Comparison of ENCODE assay signal across 17 cellular contexts in genomic region chr6:110490110-110490509, GRCh38. TPM values are rescaled to one million over a fixed set of nuclear protein-coding genes. Genes with fewer than 3 reads are reported as not detected.
DNase-seq lines count a peak whose midpoint lies in the region; FAIRE-seq and TF ChIP-seq lines count a peak whose summit lies in the region.
"Had no signal": no experiment of that assay in that cellular context is flagged by ENCODE, and none has a peak within 500 bp of the region (broad histone marks: within the 10 kb centered on the region; RNA-seq: fewer than 3 reads in every experiment).

No MANE protein-coding gene starts in this region.

- H3K4me2 ChIP-seq in neural progenitor cell, result no peak overlapping the region
- H3K4me2 ChIP-seq: A549 had no signal

- DNase-seq in LHCN-M2 (ENCODE audit: low read depth), result peak; percentile 74
- DNase-seq in fibroblast of mammary gland (ENCODE audit: low read depth), result peak; percentile 15
- no peak for DNase-seq in neural progenitor cell (ENCODE audit: low spot score)
- no peak for DNase-seq in RPMI8226
- DNase-seq in frontal cortex (ENCODE audit: low spot score in 2 of 2), result no peak
- DNase-seq in activated naive CD4-positive, alpha-beta T cell treated with anti-CD3 and anti-CD28 coated beads, Interleukin-2, amount 10 ng/mL, durations not matched to agents 7 days and 5 days, result no peak
- DNase-seq: BE2C; CD4-positive, alpha-beta memory T cell; DMS153; DMS79 treated with DMSO at 0.1 percent for 48 hours; EL; HCEC 1CT had no signal

- peaks cover 10% of the 10 kb centered on the region; the same call in 1 of the 2 replicates for H3K4me1 ChIP-seq in HEK293 (ENCODE audit: control insufficient read depth, insufficient read depth, low read length)
- H3K4me1 ChIP-seq in neural progenitor cell, result peaks cover 7% of the 10 kb centered on the region
- H3K4me1 ChIP-seq: A549, BE2C had no signal

- FAIRE-seq in frontal cortex (lab: Jason Lieb, UNC), result no peak
- FAIRE-seq: A549, GM12891 had no signal

- H3K4me3 ChIP-seq in HEK293 (ENCODE audit: low read depth, low read length), result no peak overlapping the region
- no peak overlapping the region for H3K4me3 ChIP-seq in fibroblast of mammary gland (ENCODE audit: control insufficient read depth, low read depth, low read length)
- no peak overlapping the region for H3K4me3 ChIP-seq in neural progenitor cell
- H3K4me3 ChIP-seq: A549 had no signal

- no peak overlapping the region for H3K27ac ChIP-seq in HEK293 (ENCODE audit: extremely low read depth, low read depth, low read length)
- H3K27ac ChIP-seq in neural progenitor cell, result no peak overlapping the region
- H3K27ac ChIP-seq: A549, HL-60 had no signal

- no peaks in the 10 kb centered on the region for H3K27me3 ChIP-seq in neural progenitor cell
- H3K27me3 ChIP-seq: BE2C had no signal

- H3K36me3 ChIP-seq in HEK293 (ENCODE audit: control insufficient read depth in 2 of 2, insufficient read depth in 1 of 2, low read length in 2 of 2), result no peaks in the 10 kb centered on the region
- H3K36me3 ChIP-seq in neural progenitor cell, result no peaks in the 10 kb centered on the region
- H3K36me3 ChIP-seq: BE2C had no signal

- no peaks in the 10 kb centered on the region for H3F3A ChIP-seq in neural progenitor cell (ENCODE audit: low read depth)

- no peak overlapping the region for H3K9ac ChIP-seq in neural progenitor cell

- no peaks in the 10 kb centered on the region for H3K36me3 Mint-ChIP-seq in neural progenitor cell
- H3K36me3 Mint-ChIP-seq in activated naive CD4-positive, alpha-beta T cell treated with anti-CD3 and anti-CD28 coated beads, Interleukin-2, amount 10 ng/mL, durations not matched to agents 7 days and 5 days, result no peaks in the 10 kb centered on the region
- H3K36me3 Mint-ChIP-seq: CD4-positive, alpha-beta memory T cell had no signal

- H2AFZ ChIP-seq in neural progenitor cell (replicated peaks), result peak overlapping the region; percentile 58

- H3K27ac Mint-ChIP-seq in neural progenitor cell, result no peak overlapping the region
- H3K27ac Mint-ChIP-seq in activated naive CD4-positive, alpha-beta T cell treated with anti-CD3 and anti-CD28 coated beads, Interleukin-2, amount 10 ng/mL, durations not matched to agents 7 days and 5 days, result no peak overlapping the region
- H3K27ac Mint-ChIP-seq: CD4-positive, alpha-beta memory T cell had no signal

- peaks cover 3% of the 10 kb centered on the region for H3K27me3 Mint-ChIP-seq in neural progenitor cell (ENCODE audit: insufficient read depth, low read depth)
- peaks cover 34% of the 10 kb centered on the region for H3K27me3 Mint-ChIP-seq in activated naive CD4-positive, alpha-beta T cell treated with anti-CD3 and anti-CD28 coated beads, Interleukin-2, amount 10 ng/mL, durations not matched to agents 7 days and 5 days

- no peaks in the 10 kb centered on the region for H4K20me1 ChIP-seq in neural progenitor cell (ENCODE audit: low read depth)

- H3K4me3 Mint-ChIP-seq in neural progenitor cell, result no peak overlapping the region
- no peak overlapping the region for H3K4me3 Mint-ChIP-seq in activated naive CD4-positive, alpha-beta T cell treated with anti-CD3 and anti-CD28 coated beads, Interleukin-2, amount 10 ng/mL, durations not matched to agents 7 days and 5 days
- H3K4me3 Mint-ChIP-seq: CD4-positive, alpha-beta memory T cell had no signal

- TF ChIP-seq CTCF in HEK293 (tag by site-specific recombination; IDR thresholded peaks at IDR 0.05) (no peak), fibroblast of mammary gland (conservative IDR thresholded peaks at IDR 0.05; ENCODE audit: control insufficient read depth, insufficient read depth, low read depth, low read length) (no peak), neural progenitor cell (IDR thresholded peaks at IDR 0.05) (no peak)

- H3K79me2 ChIP-seq in neural progenitor cell (ENCODE audit: low read depth), result no peaks in the 10 kb centered on the region

- CTCF ChIA-PET in HEK293 (lab: Yijun Ruan, JAX), result interaction anchor here (0.7 to 1.0 kb wide), 2 partner anchors 14 to 99 kb away, joined by 3 read pairs; partner anchors contain the start of gene SLC22A16
- CTCF ChIA-PET in activated naive CD4-positive, alpha-beta T cell treated with anti-CD3 and anti-CD28 coated beads, Interleukin-2, amount 10 ng/mL, durations not matched to agents 7 days and 5 days (lab: Charles Lee), result no interaction called here

- H3K9me3 Mint-ChIP-seq in neural progenitor cell, result no peaks in the 10 kb centered on the region
- no peaks in the 10 kb centered on the region for H3K9me3 Mint-ChIP-seq in activated naive CD4-positive, alpha-beta T cell treated with anti-CD3 and anti-CD28 coated beads, Interleukin-2, amount 10 ng/mL, durations not matched to agents 7 days and 5 days
- H3K9me3 Mint-ChIP-seq: CD4-positive, alpha-beta memory T cell had no signal

- H3K4me1 Mint-ChIP-seq in neural progenitor cell, result peaks cover 11% of the 10 kb centered on the region
- no peaks in the 10 kb centered on the region for H3K4me1 Mint-ChIP-seq in activated naive CD4-positive, alpha-beta T cell treated with anti-CD3 and anti-CD28 coated beads, Interleukin-2, amount 10 ng/mL, durations not matched to agents 7 days and 5 days
- H3K4me1 Mint-ChIP-seq: CD4-positive, alpha-beta memory T cell had no signal

- H3K9me3 ChIP-seq in HEK293 (ENCODE audit: control insufficient read depth, insufficient read depth, low read depth, low read length), result no peaks in the 10 kb centered on the region
- no peaks in the 10 kb centered on the region for H3K9me3 ChIP-seq in neural progenitor cell (ENCODE audit: low read depth)
- H3K9me3 ChIP-seq: A549, BE2C had no signal

- POLR2A ChIA-PET in HEK293 (lab: Yijun Ruan, JAX), result no interaction called here

TF ChIP-seq in HEK293, 187 proteins besides CTCF, POLR2A, EP300 and RAD21:
- TF ChIP-seq IKZF3 (tag by site-specific recombination; IDR thresholded peaks at IDR 0.05), result peak; percentile 48; the same call in 1 of the 2 replicates
- no peak for TF ChIP-seq ZNF138 (tag by site-specific recombination; IDR thresholded peaks at IDR 0.05; ENCODE audit: borderline replicate concordance)

RNA-seq across cellular contexts. Expression of gene SLC22A16, which starts 13.7 kb away (rescaled TPM):
- not detected in 2 replicates for total RNA-seq in LHCN-M2 (2014; rRNA removed)
- not detected for polyA plus RNA-seq in LHCN-M2 (2012)
- total RNA-seq in neural progenitor cell (ENCODE audit: low replicate concordance), result not detected in 2 replicates
- total RNA-seq in frontal cortex, result not detected
- total RNA-seq: CD4-positive, alpha-beta memory T cell; H4 had no signal
- polyA plus RNA-seq: A549; CD4-positive, alpha-beta memory T cell had no signal

Comparison
In these comparisons a context has a peak if more than half of its experiments do, and no peak if none do; other contexts are left out.
1. DNase-seq: peak in LHCN-M2 (single experiment) and fibroblast of mammary gland (single experiment); none in neural progenitor cell (single experiment), RPMI8226 (single experiment), frontal cortex (0 of 2) and activated naive CD4-positive, alpha-beta T cell treated with anti-CD3 and anti-CD28 coated beads, Interleukin-2, amount 10 ng/mL, durations not matched to agents 7 days and 5 days (single experiment).